Comparison of ENCODE assay signal across 27 cellular contexts in genomic region chr1:242086093-242086492, GRCh38.
"Had no signal": no experiment of that assay in that cellular context is flagged by ENCODE, and none has a peak within 500 bp of the region (broad histone marks: within the 10 kb centered on the region; RNA-seq: fewer than 3 reads in every experiment).

No MANE protein-coding gene starts in this region.

- H3K4me1 ChIP-seq: breast epithelium, right atrium auricular region, thyroid gland had no signal

- H3K27ac Mint-ChIP-seq: activated CD8-positive, alpha-beta T cell treated with anti-CD3 and anti-CD28 coated beads for 36 hours; activated naive CD4-positive, alpha-beta T cell treated with anti-CD3 and anti-CD28 coated beads, Interleukin-2, amount 50 U/mL, for 24 hours; activated naive CD8-positive, alpha-beta T cell treated with anti-CD3 and anti-CD28 coated beads, Interleukin-2, amount 50 U/mL, for 24 hours; activated T-helper 2 cell treated with anti-CD3 and anti-CD28 coated beads, Interferon-gamma antibody, Interleukin-2, Interleukin-4, amounts not matched to agents 10 μg/mL and 5 μg/mL and 100 μg/mL, durations not matched to agents 14 hours and 24 hours and 36 hours; naive thymus-derived CD4-positive, alpha-beta T cell; stimulated activated memory B cell treated with anti-CD40 and anti-IgM and Interleukin-4, amounts not matched to agents 10 μg/mL and 1 μg/mL and 100 μg/mL, for 72 hours; stimulated activated naive CD8-positive, alpha-beta T cell treated with anti-CD3 and anti-CD28 coated beads, Interleukin-15, amount 100 ng/mL, for 72 hours; T-helper 17 cell had no signal

- DNase-seq: activated CD4-positive, alpha-beta T cell treated with anti-CD3 and anti-CD28 coated beads for 1 hour; activated CD4-positive, alpha-beta T cell treated with anti-CD3 and anti-CD28 coated beads, Interleukin-2, amount 50 U/mL, for 1 hour; activated CD8-positive, alpha-beta T cell treated with anti-CD3 and anti-CD28 coated beads for 36 hours; activated naive CD8-positive, alpha-beta T cell treated with anti-CD3 and anti-CD28 coated beads, Interleukin-2, amount 50 U/mL, for 24 hours; activated T-cell treated with anti-CD3 and anti-CD28 coated beads, Interleukin-2, amount 50 U/mL, for 48 hours; central memory CD4-positive, alpha-beta T cell; head of caudate nucleus; hippocampal formation; left cardiac atrium; left ventricle myocardium superior; midbrain; naive thymus-derived CD4-positive, alpha-beta T cell; stimulated activated CD4-positive, alpha-beta T cell treated with anti-CD3 and anti-CD28 coated beads, Interleukin-1b, Interleukin-23, amount 100 ng/mL, for 48 hours; stimulated activated CD4-positive, alpha-beta T cell treated with anti-CD3 and anti-CD28 coated beads, Interleukin-4, amount 100 ng/mL, for 4 hours; stimulated activated CD8-positive, alpha-beta memory T cell treated with anti-CD3 and anti-CD28 coated beads, Interleukin-4, amount 100 ng/mL, for 48 hours; stimulated activated naive CD8-positive, alpha-beta T cell treated with anti-CD3 and anti-CD28 coated beads, Interleukin-15, amount 100 ng/mL, for 72 hours; substantia nigra; T-helper 17 cell; T1000; thyroid gland had no signal

- H3K4me3 Mint-ChIP-seq: activated CD8-positive, alpha-beta T cell treated with anti-CD3 and anti-CD28 coated beads for 36 hours; activated naive CD4-positive, alpha-beta T cell treated with anti-CD3 and anti-CD28 coated beads, Interleukin-2, amount 50 U/mL, for 24 hours; activated naive CD8-positive, alpha-beta T cell treated with anti-CD3 and anti-CD28 coated beads, Interleukin-2, amount 50 U/mL, for 24 hours; naive thymus-derived CD4-positive, alpha-beta T cell; neural crest cell; stimulated activated memory B cell treated with anti-CD40 and anti-IgM and Interleukin-4, amounts not matched to agents 10 μg/mL and 1 μg/mL and 100 μg/mL, for 72 hours; stimulated activated naive CD8-positive, alpha-beta T cell treated with anti-CD3 and anti-CD28 coated beads, Interleukin-15, amount 100 ng/mL, for 72 hours; T-helper 17 cell had no signal

- ATAC-seq: activated CD8-positive, alpha-beta T cell treated with anti-CD3 and anti-CD28 coated beads for 36 hours; activated naive CD8-positive, alpha-beta T cell treated with anti-CD3 and anti-CD28 coated beads, Interleukin-2, amount 50 U/mL, for 24 hours; left cardiac atrium; left ventricle myocardium superior; naive thymus-derived CD4-positive, alpha-beta T cell; stimulated activated memory B cell treated with anti-CD40 and anti-IgM and Interleukin-4, amounts not matched to agents 10 μg/mL and 1 μg/mL and 100 μg/mL, for 72 hours; stimulated activated naive CD8-positive, alpha-beta T cell treated with anti-CD3 and anti-CD28 coated beads, Interleukin-15, amount 100 ng/mL, for 72 hours; T-helper 17 cell had no signal

- H3K4me2 ChIP-seq: smooth muscle cell had no signal

- H3K36me3 ChIP-seq: breast epithelium, right atrium auricular region, thyroid gland had no signal

- H3K36me3 Mint-ChIP-seq: activated naive CD4-positive, alpha-beta T cell treated with anti-CD3 and anti-CD28 coated beads, Interleukin-2, amount 50 U/mL, for 24 hours; naive thymus-derived CD4-positive, alpha-beta T cell; stimulated activated memory B cell treated with anti-CD40 and anti-IgM and Interleukin-4, amounts not matched to agents 10 μg/mL and 1 μg/mL and 100 μg/mL, for 72 hours had no signal

- H3K4me3 ChIP-seq: breast epithelium, right atrium auricular region, smooth muscle cell, thyroid gland had no signal

- H3K27ac ChIP-seq: breast epithelium, right atrium auricular region, thyroid gland had no signal

- H3K27me3 ChIP-seq: breast epithelium, right atrium auricular region, thyroid gland had no signal

- H3K9me3 ChIP-seq: breast epithelium, right atrium auricular region, thyroid gland had no signal

- H3K9me3 Mint-ChIP-seq: activated CD8-positive, alpha-beta T cell treated with anti-CD3 and anti-CD28 coated beads for 36 hours; activated naive CD4-positive, alpha-beta T cell treated with anti-CD3 and anti-CD28 coated beads, Interleukin-2, amount 50 U/mL, for 24 hours; activated naive CD8-positive, alpha-beta T cell treated with anti-CD3 and anti-CD28 coated beads, Interleukin-2, amount 50 U/mL, for 24 hours; activated T-helper 2 cell treated with anti-CD3 and anti-CD28 coated beads, Interferon-gamma antibody, Interleukin-2, Interleukin-4, amounts not matched to agents 10 μg/mL and 5 μg/mL and 100 μg/mL, durations not matched to agents 14 hours and 24 hours and 36 hours; neural crest cell; stimulated activated memory B cell treated with anti-CD40 and anti-IgM and Interleukin-4, amounts not matched to agents 10 μg/mL and 1 μg/mL and 100 μg/mL, for 72 hours; stimulated activated naive CD8-positive, alpha-beta T cell treated with anti-CD3 and anti-CD28 coated beads, Interleukin-15, amount 100 ng/mL, for 72 hours had no signal

- H3K4me1 Mint-ChIP-seq: activated naive CD4-positive, alpha-beta T cell treated with anti-CD3 and anti-CD28 coated beads, Interleukin-2, amount 50 U/mL, for 24 hours; activated naive CD8-positive, alpha-beta T cell treated with anti-CD3 and anti-CD28 coated beads, Interleukin-2, amount 50 U/mL, for 24 hours; naive thymus-derived CD4-positive, alpha-beta T cell; stimulated activated memory B cell treated with anti-CD40 and anti-IgM and Interleukin-4, amounts not matched to agents 10 μg/mL and 1 μg/mL and 100 μg/mL, for 72 hours; stimulated activated naive CD8-positive, alpha-beta T cell treated with anti-CD3 and anti-CD28 coated beads, Interleukin-15, amount 100 ng/mL, for 72 hours; T-helper 17 cell had no signal
